ENCODE assay signal across 21 cellular contexts in genomic region chr13:21568854-21569253, GRCh38. TPM values are rescaled to one million over a fixed set of nuclear protein-coding genes. Genes with fewer than 3 reads are reported as not detected.
DNase-seq lines count a peak whose midpoint lies in the region; ATAC-seq and TF ChIP-seq lines count a peak whose summit lies in the region.
"Had no signal": no experiment of that assay in that cellular context is flagged by ENCODE, and none has a peak within 500 bp of the region (broad histone marks: within the 10 kb centered on the region; RNA-seq: fewer than 3 reads in every experiment).

No MANE protein-coding gene starts in this region.

- H3K9me3 Mint-ChIP-seq in naive B cell, result no peaks in the 10 kb centered on the region
- H3K9me3 Mint-ChIP-seq: T-cell had no signal

- POLR2A ChIA-PET in GM10248 (lab: Yijun Ruan, JAX), result no interaction called here

- H3K27me3 Mint-ChIP-seq in T-helper 17 cell (no peaks in the 10 kb centered on the region), naive B cell (no peaks in the 10 kb centered on the region)
- H3K27me3 Mint-ChIP-seq: T-cell had no signal

- H3K36me3 Mint-ChIP-seq in T-helper 17 cell (ENCODE audit: low read depth) (peaks cover 7% of the 10 kb centered on the region), naive B cell (peaks cover 16 to 18% of the 10 kb centered on the region in 2 donors)

- no peaks in the 10 kb centered on the region for H3K9me3 ChIP-seq in T-helper 17 cell (ENCODE audit: control insufficient read depth, low read length, poor library complexity, severe bottlenecking)
- H3K9me3 ChIP-seq: A549, BE2C, Peyer's patch had no signal

- peak; percentile 24 for DNase-seq in GM10248 (ENCODE audit: extremely low spot score)
- no peak for DNase-seq in T-helper 17 cell
- DNase-seq in naive B cell, result no peak
- no peak for DNase-seq in activated CD4-positive, alpha-beta T cell treated with anti-CD3 and anti-CD28 coated beads, Interleukin-2, amount 50 U/mL, for 4 hours
- DNase-seq: BE2C, EL, GF-D8, KBM-7, NCI-H1092, NCI-H1436 treated with DMSO at 0.1 percent for 48 hours, NCI-H2029 treated with DMSO at 0.1 percent for 48 hours, NCI-H226, NCI-H510A treated with DMSO at 0.1 percent for 48 hours, NCI-H748 treated with DMSO at 0.1 percent for 48 hours, Peyer's patch, T-cell had no signal

- H3K4me3 Mint-ChIP-seq in T-helper 17 cell (no peak overlapping the region), naive B cell (no peak overlapping the region)
- H3K4me3 Mint-ChIP-seq: T-cell had no signal

- no peak for TF ChIP-seq CTCF in GM10248 (IDR thresholded peaks at IDR 0.05; ENCODE audit: control extremely low read depth, extremely low read depth, low read depth, missing control alignments)

- peak; percentile 59 for ATAC-seq in GM18868 (IDR thresholded peaks at IDR 0.05; ENCODE audit: unreplicated experiment)
- ATAC-seq in T-helper 17 cell, result no peak
- ATAC-seq in naive B cell (ENCODE audit: low read depth in 2 of 2), result peak; percentile 32 to 37
- ATAC-seq in GM19351 (IDR thresholded peaks at IDR 0.05; ENCODE audit: unreplicated experiment), result no peak
- ATAC-seq in GM21390 (IDR thresholded peaks at IDR 0.05; ENCODE audit: unreplicated experiment), result no peak
- ATAC-seq: A549, SK-N-SH treated with all-trans-retinoic acid at 6 μM for 48 hours, T-cell had no signal

- H3K4me1 Mint-ChIP-seq in T-helper 17 cell (peaks cover 20% of the 10 kb centered on the region), naive B cell (peaks cover 26 to 51% (median 30%) of the 10 kb centered on the region in 3 donors)

- peak overlapping the region; percentile 29 for H3K27ac Mint-ChIP-seq in T-helper 17 cell
- peak overlapping the region in 3 of 6 donors; percentile 10 to 64 (median 18) for H3K27ac Mint-ChIP-seq in naive B cell

- CTCF ChIA-PET in GM10248 (lab: Yijun Ruan, JAX), result interaction anchor here (0.9 to 2.7 kb wide), 6 partner anchors 11 to 22 kb away, joined by 3 to 15 read pairs (median 3); no protein-coding TSS in a partner anchor

RNA-seq across cellular contexts. Expression of gene MICU2, which starts 35.1 kb away (rescaled TPM):
- total RNA-seq in T-helper 17 cell, result 10 to 100 TPM; 30.9 to 31.4 TPM
- 10 to 100 TPM; 36.0 to 51.4 (median 40.0) TPM for polyA plus RNA-seq in naive B cell (ENCODE audit: low read depth in 6 of 6)

Comparison
In these comparisons a context has a peak if more than half of its experiments do, and no peak if none do; other contexts are left out.
1. ATAC-seq: peak in GM18868 (single experiment) and naive B cell (2 of 2); none in T-helper 17 cell (single experiment), GM19351 (single experiment) and GM21390 (single experiment).